25 cellular contexts compared by ENCODE assay signal in the genomic region with DNA sequence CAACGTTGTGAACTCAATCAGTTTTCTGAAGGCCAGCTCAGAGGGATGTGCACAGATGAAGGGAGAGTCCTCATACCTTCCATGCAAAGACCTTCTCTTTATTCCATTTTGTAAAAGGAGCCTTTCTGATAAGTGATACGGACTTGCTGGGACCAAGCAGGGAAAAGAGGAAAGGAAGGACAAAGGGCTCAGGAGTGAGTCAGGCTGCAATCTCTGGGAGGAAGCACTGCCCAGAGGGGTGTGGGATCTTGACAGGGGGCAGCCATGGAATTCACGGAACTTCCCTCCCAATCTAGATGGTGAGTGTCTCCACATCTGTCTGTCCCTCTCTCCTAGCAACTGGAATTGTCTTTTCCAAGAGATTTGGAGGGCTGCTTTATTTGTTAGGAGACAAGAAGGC.
"Had no signal": no experiment of that assay in that cellular context is flagged by ENCODE, and none has a peak within 500 bp of the region (broad histone marks: within the 10 kb centered on the region; RNA-seq: fewer than 3 reads in every experiment).

No MANE protein-coding gene starts in this region.

- FAIRE-seq: RCC 7860 had no signal

- H3K9ac ChIP-seq: KMS-11 had no signal

- H3K27me3 ChIP-seq: breast epithelium, SJSA1 had no signal

- H3K27ac ChIP-seq: breast epithelium, KMS-11, SJSA1 had no signal

- H3K9me3 ChIP-seq: breast epithelium, SJSA1 had no signal

- H3K4me1 ChIP-seq: breast epithelium, SJSA1 had no signal

- H3K36me3 ChIP-seq: breast epithelium, SJSA1 had no signal

- H3K4me2 ChIP-seq: KMS-11 had no signal

- DNase-seq: activated B cell treated with CpG ODN at 0.5 μM for 24 hours; activated CD4-positive, alpha-beta memory T cell treated with anti-CD3 and anti-CD28 coated beads for 36 hours; activated CD4-positive, alpha-beta T cell treated with anti-CD3 and anti-CD28 coated beads, Interleukin-2, amount 10 ng/mL, durations not matched to agents 7 days and 5 days; activated CD8-positive, alpha-beta memory T cell treated with anti-CD3 and anti-CD28 coated beads for 24 hours; activated gamma-delta T cell; activated naive CD4-positive, alpha-beta T cell treated with anti-CD3 and anti-CD28 coated beads, Interleukin-2, amount 10 ng/mL, durations not matched to agents 7 days and 5 days; activated naive CD8-positive, alpha-beta T cell treated with anti-CD3 and anti-CD28 coated beads for 36 hours; activated T-cell treated with anti-CD3 and anti-CD28 coated beads for 4 hours; activated T-cell treated with anti-CD3 and anti-CD28 coated beads, Interleukin-2, amount 50 U/mL, for 48 hours; caudate nucleus; NCI-H1092; NCI-H1417; NCI-H1930; NCI-H2171; NCI-H345; NCI-H510A; NCI-H526 treated with DMSO at 0.1 percent for 48 hours; NCI-H82; NK-92 treated with Interleukin-12 subunit alpha and Interleukin-12 subunit beta, amount 100 ng/mL, for 24 hours; SHP77; SW 1271 had no signal

- H3K4me3 ChIP-seq: breast epithelium, SJSA1 had no signal
